In the genomic region with DNA sequence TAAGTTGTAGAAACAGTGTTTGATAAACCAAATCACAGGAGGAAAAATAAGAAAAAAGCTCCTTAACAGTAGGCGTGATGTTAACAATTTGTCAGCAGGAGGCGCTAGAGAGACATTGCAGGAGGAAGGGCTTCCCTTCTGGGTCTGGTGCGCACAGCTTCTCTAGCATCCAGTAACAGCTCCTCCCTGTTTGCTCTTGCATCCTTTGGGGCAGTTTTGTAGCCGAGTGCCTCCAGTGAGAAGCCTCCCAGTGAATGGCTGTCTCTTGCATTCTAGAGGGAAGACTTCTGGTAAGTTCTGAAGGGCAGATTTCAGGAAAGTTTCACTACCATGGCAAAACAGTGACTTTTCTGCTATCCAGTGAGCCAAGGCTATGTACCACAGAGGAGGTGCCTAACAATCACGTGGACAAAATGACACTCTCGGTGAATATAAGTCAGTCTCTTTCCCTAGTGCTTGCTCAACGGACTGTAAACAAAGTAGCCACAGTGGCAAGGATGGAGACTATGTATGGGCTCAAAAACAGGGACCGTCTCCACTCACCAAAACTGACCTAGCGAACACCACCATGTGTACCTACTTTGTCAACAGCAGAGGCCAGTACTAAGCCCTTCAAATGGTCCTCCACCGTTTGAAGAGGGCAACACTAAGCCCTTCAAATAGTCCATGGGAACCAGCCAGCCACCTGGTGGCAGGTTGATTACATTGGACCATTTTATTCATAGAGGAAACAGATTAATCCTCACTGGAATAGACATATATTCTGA, we compare ENCODE assay signal across 8 cellular contexts. TPM values are rescaled to one million over a fixed set of nuclear protein-coding genes. Genes with fewer than 3 reads are reported as not detected.
DNase-seq lines count a peak whose midpoint lies in the region; ATAC-seq and TF ChIP-seq lines count a peak whose summit lies in the region.

No MANE protein-coding gene starts in this region.

- POLR2A ChIA-PET in AG04450 (lab: Yijun Ruan, JAX), result no interaction called here

- no peak overlapping the region for H3K27ac ChIP-seq in AG04450 (ENCODE audit: low read depth, low read length)
- no peak overlapping the region for H3K27ac ChIP-seq in colonic mucosa
- no peak overlapping the region for H3K27ac ChIP-seq in liver (ENCODE audit: low read depth in 1 of 2, low read length in 2 of 2)

- H3K4me1 ChIP-seq in colonic mucosa (no peaks in the 10 kb centered on the region), liver (ENCODE audit: control insufficient read depth in 4 of 4, insufficient read depth in 4 of 4, low read length in 3 of 4) (no peaks in the 10 kb centered on the region)

- H3K9ac ChIP-seq in colonic mucosa (ENCODE audit: low read depth in 2 of 2, low read length in 2 of 2), result no peak overlapping the region
- H3K9ac ChIP-seq in liver (ENCODE audit: low read depth in 1 of 2, low read length in 2 of 2), result no peak overlapping the region

- 27% methylated on average over 10 of the region's 10 CpGs for WGBS in liver

- TF ChIP-seq RAD21 in liver (IDR thresholded peaks at IDR 0.05), result peak; percentile 85 to 89

- H3K9me3 ChIP-seq in AG04450 (ENCODE audit: control insufficient read depth, insufficient read depth, low read length) (no peaks in the 10 kb centered on the region), colonic mucosa (no peaks in the 10 kb centered on the region), liver (ENCODE audit: control insufficient read depth in 4 of 4, low read length in 3 of 4) (peaks cover 0 to 1% (median 0%) of the 10 kb centered on the region in 4 donors)

- CTCF ChIA-PET in AG04450 (lab: Charles Lee), result interaction anchor here (0.5 to 3.5 kb wide), 46 partner anchors 9 to 898 kb away, joined by 3 to 41 read pairs (median 4); a partner anchor contains a TSS

- H3K36me3 ChIP-seq in colonic mucosa (no peaks in the 10 kb centered on the region), liver (ENCODE audit: control insufficient read depth in 4 of 4, insufficient read depth in 3 of 4, low read depth in 1 of 4, low read length in 3 of 4) (no peaks in the 10 kb centered on the region)

- DNase-seq in AG04450 (ENCODE audit: low read depth, low spot score), result peak; percentile 63
- peak; percentile 55 for DNase-seq in NCI-H460 (ENCODE audit: extremely low read depth, low read depth)
- DNase-seq in activated CD4-positive, alpha-beta T cell treated with anti-CD3 and anti-CD28 coated beads for 1 hour, result peak; percentile 33
- DNase-seq in colonic mucosa, result peak; percentile 75
- DNase-seq in stimulated activated CD4-positive, alpha-beta T cell treated with anti-CD3 and anti-CD28 coated beads, TNF-alpha, amount 100 ng/mL, for 24 hours (ENCODE audit: low read depth in 3 of 3), result peak; percentile 23 to 48 (median 37)

- TF ChIP-seq CTCF in AG04450 (IDR thresholded peaks at IDR 0.05; ENCODE audit: low read depth, low read length), result peak; percentile 94
- TF ChIP-seq CTCF in colonic mucosa (IDR thresholded peaks at IDR 0.05), result peak; percentile 81
- TF ChIP-seq CTCF in liver (IDR thresholded peaks at IDR 0.05; ENCODE audit: low read depth, low read length, missing input control), result peak; percentile 88

- ATAC-seq in GM18517 (IDR thresholded peaks at IDR 0.05; ENCODE audit: unreplicated experiment), result peak; percentile 88
- ATAC-seq in HG03354 (IDR thresholded peaks at IDR 0.05; ENCODE audit: poor library complexity, severe bottlenecking, unreplicated experiment), result peak; percentile 84

- intact Hi-C loops in colonic mucosa (cut with DNase I), result loop anchor here (5.0 kb wide), 1 partner anchor 566 kb away; no protein-coding TSS in a partner anchor

- H3K27me3 ChIP-seq in AG04450 (ENCODE audit: control insufficient read depth, insufficient read depth, low read length) (no peaks in the 10 kb centered on the region), colonic mucosa (no peaks in the 10 kb centered on the region), liver (ENCODE audit: control insufficient read depth in 4 of 4, insufficient read depth in 4 of 4, low read length in 3 of 4) (peaks cover 0 to 3% (median 0%) of the 10 kb centered on the region in 4 donors)

- H3K4me3 ChIP-seq in AG04450 (ENCODE audit: low read depth, low read length), result no peak overlapping the region
- H3K4me3 ChIP-seq in colonic mucosa, result no peak overlapping the region
- no peak overlapping the region for H3K4me3 ChIP-seq in liver (ENCODE audit: low read depth in 1 of 3, low read length in 3 of 3)

TF ChIP-seq in liver, 16 proteins besides CTCF, POLR2A, EP300 and RAD21:
- TF ChIP-seq NR2F2 (IDR thresholded peaks at IDR 0.05), result no peak
- no peak for TF ChIP-seq HNF4A (conservative IDR thresholded peaks at IDR 0.05)
- no peak for TF ChIP-seq YY1 (IDR thresholded peaks at IDR 0.05)
- TF ChIP-seq GABPA (IDR thresholded peaks at IDR 0.05 in 1 of 2, conservative IDR thresholded peaks at IDR 0.05 in 1 of 2), result no peak
- TF ChIP-seq, protein P1, sequence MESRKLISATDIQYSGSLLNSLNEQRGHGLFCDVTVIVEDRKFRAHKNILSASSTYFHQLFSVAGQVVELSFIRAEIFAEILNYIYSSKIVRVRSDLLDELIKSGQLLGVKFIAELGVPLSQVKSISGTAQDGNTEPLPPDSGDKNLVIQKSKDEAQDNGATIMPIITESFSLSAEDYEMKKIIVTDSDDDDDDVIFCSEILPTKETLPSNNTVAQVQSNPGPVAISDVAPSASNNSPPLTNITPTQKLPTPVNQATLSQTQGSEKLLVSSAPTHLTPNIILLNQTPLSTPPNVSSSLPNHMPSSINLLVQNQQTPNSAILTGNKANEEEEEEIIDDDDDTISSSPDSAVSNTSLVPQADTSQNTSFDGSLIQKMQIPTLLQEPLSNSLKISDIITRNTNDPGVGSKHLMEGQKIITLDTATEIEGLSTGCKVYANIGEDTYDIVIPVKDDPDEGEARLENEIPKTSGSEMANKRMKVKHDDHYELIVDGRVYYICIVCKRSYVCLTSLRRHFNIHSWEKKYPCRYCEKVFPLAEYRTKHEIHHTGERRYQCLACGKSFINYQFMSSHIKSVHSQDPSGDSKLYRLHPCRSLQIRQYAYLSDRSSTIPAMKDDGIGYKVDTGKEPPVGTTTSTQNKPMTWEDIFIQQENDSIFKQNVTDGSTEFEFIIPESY (IDR thresholded peaks at IDR 0.05), result no peak

RNA-seq across cellular contexts. Expression of a gene that starts 9.6 kb away (rescaled TPM):
- polyA plus RNA-seq in AG04450 (2011; rRNA removed) (0.78 and 1.1 TPM in 2 replicates), liver (under 1 TPM; 0.60 to 0.86 TPM)
- 0.78 and 0.83 TPM in 2 replicates for polyA minus RNA-seq in AG04450 (2011; rRNA and poly(A)+ RNA removed)
- 1.1 and 1.2 TPM in 2 replicates for total RNA-seq in NCI-H460 (2014; rRNA removed; shearing (Covaris generic))
- 0.19 TPM in 1 of 2 replicates, not detected in the other for polyA plus RNA-seq in NCI-H460 (2014; cell fraction: nucleus; rRNA removed)
- total RNA-seq in colonic mucosa (1 to 10 TPM; 3.2 to 3.6 TPM), liver (1 to 10 TPM; 1.1 to 1.2 TPM)

RNA-seq across cellular contexts. Expression of a gene that starts 42.6 kb away (rescaled TPM):
- 18.4 and 25.7 TPM in 2 replicates for polyA plus RNA-seq in AG04450 (2011; rRNA removed)
- 29.0 and 34.7 TPM in 2 replicates for polyA minus RNA-seq in AG04450 (2011; rRNA and poly(A)+ RNA removed)
- total RNA-seq in NCI-H460 (2014; rRNA removed; shearing (Covaris generic)), result 24.7 and 32.9 TPM in 2 replicates
- polyA plus RNA-seq in NCI-H460 (2014; cell fraction: nucleus; rRNA removed), result 17.8 and 25.7 TPM in 2 replicates
- total RNA-seq in colonic mucosa, result 10 to 100 TPM; 49.1 to 55.5 TPM
- 10 to 100 TPM; 28.6 to 30.3 TPM for total RNA-seq in liver
- 10 to 100 TPM in 1 of 2 donors, 1 to 10 TPM in 1; 9.1 to 29.2 TPM for polyA plus RNA-seq in liver
